Comparison of ENCODE assay signal across 11 cellular contexts in the genomic region with DNA sequence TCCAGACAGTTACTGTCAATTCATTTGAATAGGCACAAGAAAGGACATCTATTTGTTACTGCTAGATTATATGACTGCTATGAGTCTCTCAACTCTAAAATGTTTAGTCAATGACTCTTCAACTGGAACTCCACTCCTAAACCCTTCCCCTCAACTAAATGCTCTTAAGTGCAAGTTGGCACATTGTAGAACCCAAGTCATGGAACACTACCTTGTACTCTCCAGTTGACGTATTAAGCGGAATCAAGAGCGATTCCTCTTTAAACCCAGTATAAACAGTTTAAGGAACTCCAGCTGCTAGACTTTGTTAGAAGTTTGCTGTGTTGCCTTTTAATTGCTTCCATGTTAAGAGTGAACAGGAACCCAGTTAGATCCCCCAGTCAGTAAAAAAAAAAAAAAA. TPM values are rescaled to one million over a fixed set of nuclear protein-coding genes. Genes with fewer than 3 reads are reported as not detected.
DNase-seq lines count a peak whose midpoint lies in the region; ATAC-seq lines count a peak whose summit lies in the region.
"Had no signal": no experiment of that assay in that cellular context is flagged by ENCODE, and none has a peak within 500 bp of the region (broad histone marks: within the 10 kb centered on the region; RNA-seq: fewer than 3 reads in every experiment).

No MANE protein-coding gene starts in this region.

- H4K91ac ChIP-seq in mesenchymal stem cell (ENCODE audit: low read length), result no peak overlapping the region

- H2BK5ac ChIP-seq in mesenchymal stem cell (ENCODE audit: low read depth, low read length, poor library complexity, severe bottlenecking), result no peak overlapping the region

- no peak overlapping the region for H2BK12ac ChIP-seq in mesenchymal stem cell (ENCODE audit: low read length in 2 of 2)

- H2BK120ac ChIP-seq in mesenchymal stem cell (ENCODE audit: low read depth, low read length), result no peak overlapping the region

- peak overlapping the region; percentile 11 for H3K27ac Mint-ChIP-seq in T-helper 1 cell treated with Interleukin-12 subunit alpha and Interleukin-12 subunit beta and Interleukin-4 antibody, amounts not matched to agents 30 μg/mL and 1 μg/mL, for 36 hours
- H3K27ac Mint-ChIP-seq in activated naive CD8-positive, alpha-beta T cell treated with anti-CD3 and anti-CD28 coated beads, Interleukin-2, amount 50 U/mL, for 24 hours, result peak overlapping the region; percentile 68
- H3K27ac Mint-ChIP-seq: activated CD4-positive, alpha-beta memory T cell treated with anti-CD3 and anti-CD28 coated beads for 36 hours; activated naive CD4-positive, alpha-beta T cell treated with anti-CD3 and anti-CD28 coated beads, Interleukin-2, amount 10 ng/mL, durations not matched to agents 7 days and 5 days; T-helper 2 cell treated with Interferon-gamma antibody and Interleukin-4, amounts not matched to agents 5 μg/mL and 100 μg/mL, for 36 hours had no signal

- DNase-seq in T-helper 1 cell, result no peak
- DNase-seq in activated naive CD8-positive, alpha-beta T cell treated with anti-CD3 and anti-CD28 coated beads, Interleukin-2, amount 50 U/mL, for 24 hours, result no peak
- DNase-seq in mesenchymal stem cell, result no peak
- no peak for DNase-seq in substantia nigra (lab: John Stamatoyannopoulos, UW)

- H3K4me2 ChIP-seq in mesenchymal stem cell (ENCODE audit: low read length, poor library complexity, severe bottlenecking), result no peak overlapping the region

- H2BK15ac ChIP-seq in mesenchymal stem cell (ENCODE audit: low read depth, poor library complexity, severe bottlenecking), result no peak overlapping the region

- H3K23ac ChIP-seq in mesenchymal stem cell (ENCODE audit: low read length in 2 of 2), result no peak overlapping the region

- no peak overlapping the region for H3K18ac ChIP-seq in mesenchymal stem cell (ENCODE audit: low read depth in 1 of 2, low read length in 2 of 2)

- peaks cover 28 to 84% of the 10 kb centered on the region in 2 experiments for H3K36me3 ChIP-seq in mesenchymal stem cell (ENCODE audit: control insufficient read depth in 1 of 2, insufficient read depth in 2 of 2, low read depth in 1 of 2, low read length in 2 of 2)

- H3K27me3 Mint-ChIP-seq in T-helper 1 cell treated with Interleukin-12 subunit alpha and Interleukin-12 subunit beta and Interleukin-4 antibody, amounts not matched to agents 30 μg/mL and 1 μg/mL, for 36 hours (ENCODE audit: low read depth), result no peaks in the 10 kb centered on the region
- no peaks in the 10 kb centered on the region for H3K27me3 Mint-ChIP-seq in activated naive CD8-positive, alpha-beta T cell treated with anti-CD3 and anti-CD28 coated beads, Interleukin-2, amount 50 U/mL, for 24 hours
- H3K27me3 Mint-ChIP-seq: activated CD4-positive, alpha-beta memory T cell treated with anti-CD3 and anti-CD28 coated beads for 36 hours; activated naive CD4-positive, alpha-beta T cell treated with anti-CD3 and anti-CD28 coated beads, Interleukin-2, amount 10 ng/mL, durations not matched to agents 7 days and 5 days had no signal

- H3K4me3 ChIP-seq in mesenchymal stem cell (ENCODE audit: insufficient read depth in 1 of 2, low read depth in 1 of 2, low read length in 2 of 2), result no peak overlapping the region

- no peak overlapping the region for H3K4me3 Mint-ChIP-seq in T-helper 1 cell treated with Interleukin-12 subunit alpha and Interleukin-12 subunit beta and Interleukin-4 antibody, amounts not matched to agents 30 μg/mL and 1 μg/mL, for 36 hours
- no peak overlapping the region for H3K4me3 Mint-ChIP-seq in activated naive CD8-positive, alpha-beta T cell treated with anti-CD3 and anti-CD28 coated beads, Interleukin-2, amount 50 U/mL, for 24 hours
- H3K4me3 Mint-ChIP-seq: activated CD4-positive, alpha-beta memory T cell treated with anti-CD3 and anti-CD28 coated beads for 36 hours; activated naive CD4-positive, alpha-beta T cell treated with anti-CD3 and anti-CD28 coated beads, Interleukin-2, amount 10 ng/mL, durations not matched to agents 7 days and 5 days; T-helper 2 cell treated with Interferon-gamma antibody and Interleukin-4, amounts not matched to agents 5 μg/mL and 100 μg/mL, for 36 hours had no signal

- H3K4ac ChIP-seq in mesenchymal stem cell (ENCODE audit: low read depth in 1 of 2, low read length in 2 of 2), result no peak overlapping the region

- no peak overlapping the region for H2AFZ ChIP-seq in mesenchymal stem cell (ENCODE audit: low read depth, low read length)

- peaks cover 11% of the 10 kb centered on the region for H3K4me1 Mint-ChIP-seq in T-helper 1 cell treated with Interleukin-12 subunit alpha and Interleukin-12 subunit beta and Interleukin-4 antibody, amounts not matched to agents 30 μg/mL and 1 μg/mL, for 36 hours (ENCODE audit: low read depth)
- H3K4me1 Mint-ChIP-seq in activated naive CD8-positive, alpha-beta T cell treated with anti-CD3 and anti-CD28 coated beads, Interleukin-2, amount 50 U/mL, for 24 hours, result peaks cover 27% of the 10 kb centered on the region

- no peaks in the 10 kb centered on the region for H3K9me3 ChIP-seq in mesenchymal stem cell (ENCODE audit: control insufficient read depth, low read length)

- H3K14ac ChIP-seq in mesenchymal stem cell (ENCODE audit: low read length in 2 of 2), result no peak overlapping the region

- peaks cover 36% of the 10 kb centered on the region for H3K79me1 ChIP-seq in mesenchymal stem cell (replicated peaks; ENCODE audit: low read length, poor library complexity, severe bottlenecking)

- peak overlapping the region; percentile 9 for H3K9ac ChIP-seq in mesenchymal stem cell (ENCODE audit: low read length)

- no peak overlapping the region for H4K8ac ChIP-seq in mesenchymal stem cell (ENCODE audit: low read length)

- H3K27ac ChIP-seq in mesenchymal stem cell (ENCODE audit: low read length, poor library complexity, severe bottlenecking), result no peak overlapping the region
- peak overlapping the region; percentile 4 for H3K27ac ChIP-seq in substantia nigra (ENCODE audit: low read depth, low read length, poor library complexity, severe bottlenecking)

- WGBS in mesenchymal stem cell, result 100% methylated on average over 2 of the region's 3 CpGs

- H2AK5ac ChIP-seq in mesenchymal stem cell (ENCODE audit: low read length, severe bottlenecking), result no peak overlapping the region

- no peaks in the 10 kb centered on the region for H3K27me3 ChIP-seq in mesenchymal stem cell (ENCODE audit: control insufficient read depth in 1 of 2, insufficient read depth in 1 of 2, low read length in 2 of 2)

- no peaks in the 10 kb centered on the region for H3K9me3 Mint-ChIP-seq in T-helper 1 cell treated with Interleukin-12 subunit alpha and Interleukin-12 subunit beta and Interleukin-4 antibody, amounts not matched to agents 30 μg/mL and 1 μg/mL, for 36 hours
- H3K9me3 Mint-ChIP-seq in activated naive CD8-positive, alpha-beta T cell treated with anti-CD3 and anti-CD28 coated beads, Interleukin-2, amount 50 U/mL, for 24 hours, result no peaks in the 10 kb centered on the region
- H3K9me3 Mint-ChIP-seq: activated CD4-positive, alpha-beta memory T cell treated with anti-CD3 and anti-CD28 coated beads for 36 hours; activated naive CD4-positive, alpha-beta T cell treated with anti-CD3 and anti-CD28 coated beads, Interleukin-2, amount 10 ng/mL, durations not matched to agents 7 days and 5 days; T-helper 2 cell treated with Interferon-gamma antibody and Interleukin-4, amounts not matched to agents 5 μg/mL and 100 μg/mL, for 36 hours had no signal

- peaks cover 33% of the 10 kb centered on the region for H3K36me3 Mint-ChIP-seq in T-helper 1 cell treated with Interleukin-12 subunit alpha and Interleukin-12 subunit beta and Interleukin-4 antibody, amounts not matched to agents 30 μg/mL and 1 μg/mL, for 36 hours (ENCODE audit: low read depth)
- H3K36me3 Mint-ChIP-seq in activated naive CD8-positive, alpha-beta T cell treated with anti-CD3 and anti-CD28 coated beads, Interleukin-2, amount 50 U/mL, for 24 hours (ENCODE audit: low read depth), result peaks cover 65% of the 10 kb centered on the region

- H3K4me1 ChIP-seq in mesenchymal stem cell (ENCODE audit: control insufficient read depth, insufficient read depth, low read depth, low read length), result no peaks in the 10 kb centered on the region

- ATAC-seq in activated naive CD8-positive, alpha-beta T cell treated with anti-CD3 and anti-CD28 coated beads, Interleukin-2, amount 50 U/mL, for 24 hours, result no peak
- ATAC-seq in GM21717 (IDR thresholded peaks at IDR 0.05; ENCODE audit: unreplicated experiment), result no peak
- no peak for ATAC-seq in HG02852 (IDR thresholded peaks at IDR 0.05; ENCODE audit: unreplicated experiment)
- ATAC-seq in HG02885 (IDR thresholded peaks at IDR 0.05; ENCODE audit: poor library complexity, unreplicated experiment), result no peak

RNA-seq across cellular contexts. Expression of gene STH, which starts 44.6 kb away (rescaled TPM):
- polyA plus RNA-seq in mesenchymal stem cell (2013, experiment 1 of 2), result not detected
- not detected for polyA plus RNA-seq in mesenchymal stem cell (2013, experiment 2 of 2)
